In the genomic region with DNA sequence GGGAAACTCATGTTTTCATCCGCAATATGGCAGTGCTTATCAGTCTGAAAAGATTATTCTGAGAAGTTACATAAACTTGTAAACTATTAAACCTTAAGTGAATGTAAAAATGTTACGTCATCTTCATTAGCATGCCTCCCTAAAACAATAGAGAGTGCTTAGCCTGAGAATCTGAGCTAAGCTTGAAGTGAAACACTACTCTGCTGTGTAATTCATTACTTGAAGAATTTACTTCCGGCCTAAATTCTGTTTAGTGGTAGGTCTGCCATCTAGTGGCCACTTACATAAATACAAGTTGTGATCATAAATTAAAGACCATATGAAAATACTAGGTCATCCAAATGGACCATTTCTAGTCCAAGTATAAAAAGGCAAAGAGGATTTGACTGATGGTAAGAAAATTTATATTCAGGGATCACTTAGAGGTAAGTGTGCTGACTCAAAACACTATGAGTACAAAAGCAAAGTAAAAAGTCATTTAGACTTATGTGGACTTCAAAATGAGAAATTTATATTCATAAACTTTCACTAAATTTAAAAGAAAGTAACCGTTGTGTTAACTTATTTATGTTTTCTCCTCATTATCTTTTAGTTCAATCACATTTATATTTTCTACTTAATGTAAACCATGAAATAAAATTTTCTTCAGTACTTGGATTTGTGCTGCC, we compare ENCODE assay signal across 8 cellular contexts.
DNase-seq lines count a peak whose midpoint lies in the region; ATAC-seq and FAIRE-seq lines count a peak whose summit lies in the region.

No MANE protein-coding gene starts in this region.

- no peak overlapping the region for H3K4ac ChIP-seq in mesendoderm (ENCODE audit: low read depth, low read length)

- H4K5ac ChIP-seq in mesendoderm (ENCODE audit: low read length) = no peak overlapping the region

- H3K4me3 ChIP-seq in HUES64 (ENCODE audit: low read length) = no peak overlapping the region
- H3K4me3 ChIP-seq in mesendoderm (ENCODE audit: low read length) = no peak overlapping the region

- H3K9ac ChIP-seq in HUES64 (ENCODE audit: low read depth, low read length) (no peak overlapping the region), mesendoderm (ENCODE audit: low read length) (no peak overlapping the region)

- H2BK15ac ChIP-seq in mesendoderm (replicated peaks; ENCODE audit: low read depth) = no peak overlapping the region

- no peak overlapping the region for H3K18ac ChIP-seq in mesendoderm (ENCODE audit: low read length)

- FAIRE-seq in endometrium (lab: Jason Lieb, UNC) = peak; percentile 97

- peak overlapping the region; percentile 31; the same call in 1 of the 2 replicates for H3K27ac ChIP-seq in HUES64 (ENCODE audit: low read depth, low read length)
- H3K27ac ChIP-seq in mesendoderm (ENCODE audit: low read depth, low read length) = no peak overlapping the region

- H3K9me3 ChIP-seq in HUES64 (ENCODE audit: insufficient read depth, low read depth, low read length) = no peaks in the 10 kb centered on the region

- H3K56ac ChIP-seq in mesendoderm (ENCODE audit: low read length) = no peak overlapping the region

- H3K27me3 ChIP-seq in HUES64 (ENCODE audit: insufficient read depth, low read length) (no peaks in the 10 kb centered on the region), mesendoderm (ENCODE audit: insufficient read depth, low read length, poor library complexity) (no peaks in the 10 kb centered on the region)

- DNase-seq in stimulated activated CD4-positive, alpha-beta T cell treated with anti-CD3 and anti-CD28 coated beads, Interleukin-15, amount 100 ng/mL, for 24 hours = peak; percentile 8
- DNase-seq in stimulated activated CD4-positive, alpha-beta T cell treated with anti-CD3 and anti-CD28 coated beads, Interleukin-2, amount 100 ng/mL, for 24 hours = no peak
- DNase-seq in RPMI7951 (ENCODE audit: low read depth) (peak; percentile 45), mesendoderm (peak; percentile 77), activated gamma-delta T cell (lab: John Stamatoyannopoulos, UW) (no peak)

- no peaks in the 10 kb centered on the region for H3K79me1 ChIP-seq in mesendoderm (ENCODE audit: low read length)

- H3K36me3 ChIP-seq in HUES64 (ENCODE audit: insufficient read depth, low read length) (no peaks in the 10 kb centered on the region), mesendoderm (ENCODE audit: control insufficient read depth, insufficient read depth, low read length) (no peaks in the 10 kb centered on the region)

- peak; percentile 91 for ATAC-seq in GM21825 (IDR thresholded peaks at IDR 0.05; ENCODE audit: unreplicated experiment)

- no peak overlapping the region for H3K4me2 ChIP-seq in mesendoderm (ENCODE audit: low read length)

- no peak overlapping the region for H2AK5ac ChIP-seq in mesendoderm (ENCODE audit: low read length)

- 50% methylated on average over 2 of the region's 4 CpGs for WGBS in HUES64
- WGBS in mesendoderm (ENCODE audit: extremely low coverage, insufficient coverage, low lambda C conversion rate) = no CpG with 5 or more reads among the region's 4 CpGs

- no peak overlapping the region for H2BK120ac ChIP-seq in mesendoderm (ENCODE audit: low read depth, low read length)

- no peak overlapping the region for H3K23ac ChIP-seq in mesendoderm (ENCODE audit: low read length)

- H4K8ac ChIP-seq in mesendoderm (ENCODE audit: low read depth, low read length) = no peak overlapping the region

- H2BK5ac ChIP-seq in mesendoderm (ENCODE audit: low read length) = no peak overlapping the region

- no peaks in the 10 kb centered on the region for H3K79me2 ChIP-seq in mesendoderm (ENCODE audit: control insufficient read depth, insufficient read depth, low read length)

- H3K4me1 ChIP-seq in HUES64 (ENCODE audit: insufficient read depth, low read length) = no peaks in the 10 kb centered on the region
- H3K4me1 ChIP-seq in mesendoderm (ENCODE audit: control insufficient read depth, low read depth, low read length) = no peaks in the 10 kb centered on the region

Comparison
In these comparisons a context has a peak if more than half of its experiments do, and no peak if none do; other contexts are left out.
1. DNase-seq: peak in stimulated activated CD4-positive, alpha-beta T cell treated with anti-CD3 and anti-CD28 coated beads, Interleukin-15, amount 100 ng/mL, for 24 hours (single experiment), RPMI7951 (single experiment) and mesendoderm (single experiment); none in stimulated activated CD4-positive, alpha-beta T cell treated with anti-CD3 and anti-CD28 coated beads, Interleukin-2, amount 100 ng/mL, for 24 hours (0 of 2) and activated gamma-delta T cell (single experiment).